Comparison of ENCODE assay signal across 17 cellular contexts in the genomic region with DNA sequence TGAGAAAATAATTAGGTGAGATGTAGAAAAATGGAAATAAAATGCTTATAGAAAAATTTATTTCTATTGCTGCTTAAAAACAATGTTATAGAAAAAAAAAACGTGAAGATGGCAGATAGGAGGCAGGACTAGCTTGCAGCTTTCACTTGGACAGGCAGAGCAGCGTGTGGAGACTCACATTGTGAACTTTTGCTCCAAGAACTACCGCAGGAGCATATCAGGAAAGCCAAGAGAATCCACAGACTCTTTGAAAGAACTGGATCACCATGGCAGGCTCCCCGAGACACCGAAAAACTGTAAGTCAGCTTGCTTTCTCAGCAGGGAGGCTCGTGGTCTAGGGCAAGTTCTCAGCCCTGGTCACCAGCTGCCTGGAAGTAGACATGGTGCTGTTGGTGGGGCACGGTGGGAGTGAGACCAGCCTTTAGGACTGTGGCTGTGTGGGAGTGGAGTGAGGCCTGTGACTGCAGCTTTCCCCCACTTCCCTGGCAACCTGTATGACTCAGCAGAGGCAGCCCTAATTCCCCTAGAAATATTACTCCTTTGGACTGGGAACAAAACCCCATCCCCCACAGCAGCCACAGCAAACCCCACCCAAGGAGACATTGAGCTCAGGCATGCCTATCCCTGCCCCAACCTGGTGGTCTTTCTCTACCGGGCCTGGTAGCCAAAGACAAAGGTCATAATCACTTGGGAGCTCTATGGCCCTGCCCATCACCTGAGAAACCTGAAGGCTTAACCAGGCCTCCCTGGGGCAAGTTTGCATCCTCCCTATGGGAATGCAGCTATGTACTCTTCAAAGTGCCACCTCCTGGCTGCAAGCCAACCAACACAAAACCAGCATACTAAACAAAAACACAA. TPM values are rescaled to one million over a fixed set of nuclear protein-coding genes. Genes with fewer than 3 reads are reported as not detected.
DNase-seq lines count a peak whose midpoint lies in the region; ATAC-seq lines count a peak whose summit lies in the region.
"Had no signal": no experiment of that assay in that cellular context is flagged by ENCODE, and none has a peak within 500 bp of the region (broad histone marks: within the 10 kb centered on the region; RNA-seq: fewer than 3 reads in every experiment).

No MANE protein-coding gene starts in this region.

- H3K27me3 ChIP-seq in HUES6 (ENCODE audit: control insufficient read depth, insufficient read depth, low read length) (no peaks in the 10 kb centered on the region), SJCRH30 (no peaks in the 10 kb centered on the region), HAP-1 (ENCODE audit: low read depth) (no peaks in the 10 kb centered on the region)
- H3K27me3 ChIP-seq: colonic mucosa had no signal

- H3K4me3 ChIP-seq in HUES6 (ENCODE audit: low read depth, low read length) (peak overlapping the region; percentile 6; the same call in 1 of the 2 replicates), SJCRH30 (no peak overlapping the region), HAP-1 (no peak overlapping the region)
- H3K4me3 ChIP-seq: colonic mucosa had no signal

- no peak for ATAC-seq in HG02885 (IDR thresholded peaks at IDR 0.05; ENCODE audit: poor library complexity, unreplicated experiment)
- no peak for ATAC-seq in GM21737 (IDR thresholded peaks at IDR 0.05; ENCODE audit: unreplicated experiment)
- ATAC-seq: activated T-cell treated with anti-CD3 and anti-CD28 coated beads, Interleukin-2, amount 50 U/mL, for 72 hours; left colon had no signal

- DNase-seq in A172 (ENCODE audit: low spot score) (peak; percentile 10), SJCRH30 (peak; percentile 75 to 81), glomerular visceral epithelial cell (ENCODE audit: extremely low spot score) (peak; percentile 1), AML-193 (lab: John Stamatoyannopoulos, UW) (no peak), HAP-1 (ENCODE audit: low spot score in 2 of 2) (no peak)
- DNase-seq: activated CD4-positive, alpha-beta memory T cell treated with anti-CD3 and anti-CD28 coated beads, Interleukin-2, amount 10 ng/mL, durations not matched to agents 7 days and 5 days; activated T-cell treated with anti-CD3 and anti-CD28 coated beads, Interleukin-2, amount 50 U/mL, for 72 hours; amygdala; Caco-2; colonic mucosa; left colon; NCI-H1092; NCI-H2171 had no signal

- peaks cover 17% of the 10 kb centered on the region; the same call in 1 of the 2 replicates for H3K36me3 ChIP-seq in HUES6 (ENCODE audit: control insufficient read depth, insufficient read depth, low read length)
- H3K36me3 ChIP-seq in SJCRH30, result no peaks in the 10 kb centered on the region
- no peaks in the 10 kb centered on the region for H3K36me3 ChIP-seq in HAP-1 (replicated peaks)
- H3K36me3 ChIP-seq: colonic mucosa had no signal

- no peak overlapping the region for H3K9ac ChIP-seq in HUES6 (ENCODE audit: low read length)

- H3K27ac ChIP-seq in HUES6 (ENCODE audit: low read depth, low read length), result no peak overlapping the region
- H3K27ac ChIP-seq in SJCRH30, result no peak overlapping the region
- H3K27ac ChIP-seq: colonic mucosa had no signal

- H3K4me1 ChIP-seq in HUES6 (ENCODE audit: control insufficient read depth, insufficient read depth, low read length) (0 out of 2 replicates have a peak, but pooled peaks cover 4% of the 10 kb centered on the region), SJCRH30 (peaks cover 12% of the 10 kb centered on the region), HAP-1 (no peaks in the 10 kb centered on the region)
- H3K4me1 ChIP-seq: Caco-2, colonic mucosa had no signal

- H3K9me3 ChIP-seq in HUES6 (ENCODE audit: control insufficient read depth, insufficient read depth, low read depth, low read length) (no peaks in the 10 kb centered on the region), SJCRH30 (replicated peaks) (no peaks in the 10 kb centered on the region), HAP-1 (no peaks in the 10 kb centered on the region)
- H3K9me3 ChIP-seq: Caco-2, colonic mucosa had no signal

- in situ Hi-C loops in HAP-1 (cut with MboI; ENCODE audit: low sequenced_read_pairs), result no loop called here

RNA-seq across cellular contexts. Expression of a gene that starts 22.8 kb away (rescaled TPM):
- not detected in 2 replicates for total RNA-seq in A172 (2014; rRNA removed; shearing (Covaris generic))
- total RNA-seq in SJCRH30 (2014; rRNA removed; shearing (Covaris generic)), result not detected in 2 replicates
- total RNA-seq: activated CD4-positive, alpha-beta memory T cell treated with anti-CD3 and anti-CD28 coated beads, Interleukin-2, amount 10 ng/mL, durations not matched to agents 7 days and 5 days; activated T-cell treated with anti-CD3 and anti-CD28 coated beads, Interleukin-2, amount 50 U/mL, for 72 hours; Caco-2; colonic mucosa; left colon; subcutaneous adipose tissue had no signal

Comparison
In these comparisons a context has a peak if more than half of its experiments do, and no peak if none do; other contexts are left out.
1. DNase-seq: peak in A172 (single experiment), SJCRH30 (2 of 2) and glomerular visceral epithelial cell (single experiment); none in AML-193 (0 of 2) and HAP-1 (0 of 2).